16 cellular contexts compared by ENCODE assay signal in genomic region chr5:157545911-157546310, GRCh38. TPM values are rescaled to one million over a fixed set of nuclear protein-coding genes. Genes with fewer than 3 reads are reported as not detected.
A peak's percentile ranks its signal among the peaks of the same experiment; 100 is the strongest.
DNase-seq lines count a peak whose midpoint lies in the region; ATAC-seq and TF ChIP-seq lines count a peak whose summit lies in the region.
"Had no signal": no experiment of that assay in that cellular context is flagged by ENCODE, and none has a peak within 500 bp of the region (broad histone marks: within the 10 kb centered on the region; RNA-seq: fewer than 3 reads in every experiment).

No MANE protein-coding gene starts in this region.

- H3K4me3 ChIP-seq in effector memory CD4-positive, alpha-beta T cell (ENCODE audit: insufficient read depth, low read depth, low read length, poor library complexity, severe bottlenecking): no peak overlapping the region
- no peak overlapping the region for H3K4me3 ChIP-seq in sigmoid colon
- H3K4me3 ChIP-seq: GM12878, tibial nerve had no signal

- H3K9me3 ChIP-seq in KOPT-K1 (ENCODE audit: insufficient read depth, low read length, poor library complexity, severe bottlenecking) (no peaks in the 10 kb centered on the region), sigmoid colon (no peaks in the 10 kb centered on the region)
- H3K9me3 ChIP-seq in effector memory CD4-positive, alpha-beta T cell (ENCODE audit: control insufficient read depth, low read length): no peaks in the 10 kb centered on the region
- H3K9me3 ChIP-seq: tibial nerve had no signal

- CTCF ChIA-PET in activated CD4-positive, alpha-beta T cell treated with anti-CD3 and anti-CD28 coated beads, Interleukin-2, amount 10 ng/mL, durations not matched to agents 7 days and 5 days (lab: Charles Lee): interaction anchor here (0.9 to 1.9 kb wide), 4 partner anchors 10 to 131 kb away, joined by 3 to 8 read pairs (median 6); no protein-coding TSS in a partner anchor

- peaks cover 1% of the 10 kb centered on the region for H3K9me3 Mint-ChIP-seq in activated CD4-positive, alpha-beta T cell treated with anti-CD3 and anti-CD28 coated beads, Interleukin-2, amount 10 ng/mL, durations not matched to agents 7 days and 5 days

- no peak for DNase-seq in activated CD4-positive, alpha-beta T cell treated with anti-CD3 and anti-CD28 coated beads, Interleukin-2, amount 10 ng/mL, durations not matched to agents 7 days and 5 days
- DNase-seq in activated CD4-positive, alpha-beta T cell treated with anti-CD3 and anti-CD28 coated beads for 4 hours: no peak
- no peak for DNase-seq in effector memory CD4-positive, alpha-beta T cell
- DNase-seq in sigmoid colon (no peak), amygdala (lab: John Stamatoyannopoulos, UW) (no peak), A172 (ENCODE audit: low spot score) (no peak)
- DNase-seq: activated CD4-positive, CD25-positive, alpha-beta regulatory T cell treated with anti-CD3 and anti-CD28 coated beads, Interleukin-2, amount 50 U/mL, for 72 hours; HCEC 1CT; mammary epithelial cell; NCI-H82; stimulated activated CD4-positive, alpha-beta T cell treated with anti-CD3 and anti-CD28 coated beads, Interleukin-2, amount 100 ng/mL, for 48 hours; stimulated activated CD8-positive, alpha-beta memory T cell treated with anti-CD3 and anti-CD28 coated beads, Interleukin-4, amount 100 ng/mL, for 48 hours had no signal

- no peaks in the 10 kb centered on the region for H3K27me3 Mint-ChIP-seq in activated CD4-positive, alpha-beta T cell treated with anti-CD3 and anti-CD28 coated beads, Interleukin-2, amount 10 ng/mL, durations not matched to agents 7 days and 5 days

- H3K4me3 Mint-ChIP-seq in activated CD4-positive, alpha-beta T cell treated with anti-CD3 and anti-CD28 coated beads, Interleukin-2, amount 10 ng/mL, durations not matched to agents 7 days and 5 days: no peak overlapping the region

- ATAC-seq in GM21737 (IDR thresholded peaks at IDR 0.05; ENCODE audit: unreplicated experiment): no peak
- ATAC-seq: GM12878 had no signal

- peaks cover 84% of the 10 kb centered on the region for H3K4me1 ChIP-seq in effector memory CD4-positive, alpha-beta T cell (ENCODE audit: control insufficient read depth, insufficient read depth, low read length, poor library complexity, severe bottlenecking)
- peaks cover 0 to 100% (median 97%) of the 10 kb centered on the region in 4 donors for H3K4me1 ChIP-seq in sigmoid colon

- POLR2A ChIA-PET in activated CD4-positive, alpha-beta T cell treated with anti-CD3 and anti-CD28 coated beads, Interleukin-2, amount 10 ng/mL, durations not matched to agents 7 days and 5 days (lab: Charles Lee): no interaction called here

- H3K36me3 ChIP-seq in KOPT-K1 (ENCODE audit: insufficient read depth, low read length) (no peaks in the 10 kb centered on the region), sigmoid colon (no peaks in the 10 kb centered on the region)
- no peaks in the 10 kb centered on the region for H3K36me3 ChIP-seq in effector memory CD4-positive, alpha-beta T cell (ENCODE audit: control insufficient read depth, insufficient read depth, low read length)
- H3K36me3 ChIP-seq: tibial nerve had no signal

- WGBS in sigmoid colon, 2 donors: 93 to 94% methylated on average over 4 of the region's 4 CpGs

- H3K4me1 Mint-ChIP-seq in activated CD4-positive, alpha-beta T cell treated with anti-CD3 and anti-CD28 coated beads, Interleukin-2, amount 10 ng/mL, durations not matched to agents 7 days and 5 days: peaks cover 100% of the 10 kb centered on the region

- TF ChIP-seq EP300 in sigmoid colon (IDR thresholded peaks at IDR 0.05): no peak

- peak overlapping the region; percentile 84 for H3K27ac Mint-ChIP-seq in activated CD4-positive, alpha-beta T cell treated with anti-CD3 and anti-CD28 coated beads, Interleukin-2, amount 10 ng/mL, durations not matched to agents 7 days and 5 days

- TF ChIP-seq POLR2A in sigmoid colon (IDR thresholded peaks at IDR 0.05): no peak

- TF ChIP-seq CTCF in sigmoid colon (IDR thresholded peaks at IDR 0.05): no peak

- peak overlapping the region; percentile 99 for H3K27ac ChIP-seq in KOPT-K1 (ENCODE audit: low read depth, low read length, poor library complexity, severe bottlenecking)
- peak overlapping the region; percentile 80 for H3K27ac ChIP-seq in effector memory CD4-positive, alpha-beta T cell (ENCODE audit: insufficient read depth, low read length, poor library complexity, severe bottlenecking)
- peak overlapping the region; percentile 79 to 95 (median 86) for H3K27ac ChIP-seq in sigmoid colon

- intact Hi-C loops in sigmoid colon (cut with DNase I): no loop called here

- H3K27me3 ChIP-seq in effector memory CD4-positive, alpha-beta T cell (replicated peaks; ENCODE audit: control insufficient read depth, insufficient read depth, low read length, poor library complexity, severe bottlenecking): no peaks in the 10 kb centered on the region
- no peaks in the 10 kb centered on the region for H3K27me3 ChIP-seq in sigmoid colon
- H3K27me3 ChIP-seq: tibial nerve had no signal

- peaks cover 69% of the 10 kb centered on the region for H3K36me3 Mint-ChIP-seq in activated CD4-positive, alpha-beta T cell treated with anti-CD3 and anti-CD28 coated beads, Interleukin-2, amount 10 ng/mL, durations not matched to agents 7 days and 5 days (ENCODE audit: low read depth)

RNA-seq across cellular contexts. Expression of gene ADAM19, which starts 29.7 kb away (rescaled TPM):
- 100 to 1,000 TPM; 118 to 127 TPM for total RNA-seq in activated CD4-positive, alpha-beta T cell treated with anti-CD3 and anti-CD28 coated beads, Interleukin-2, amount 10 ng/mL, durations not matched to agents 7 days and 5 days
- total RNA-seq in sigmoid colon: 10 to 100 TPM; 18.8 to 53.2 (median 35.0) TPM
- 10 to 100 TPM in 1 of 3 donors, 1 to 10 TPM in 2; 1.2 to 16.3 (median 1.2) TPM for polyA plus RNA-seq in sigmoid colon
- 43.1 and 50.3 TPM in 2 replicates for total RNA-seq in A172 (2014; rRNA removed; shearing (Covaris generic))
